Comparison of ENCODE assay signal across 11 cellular contexts in genomic region chr21:43825936-43826622, GRCh38. TPM values are rescaled to one million over a fixed set of nuclear protein-coding genes. Genes with fewer than 3 reads are reported as not detected.
DNase-seq lines count a peak whose midpoint lies in the region; ATAC-seq, FAIRE-seq and TF ChIP-seq lines count a peak whose summit lies in the region.
"Had no signal": no experiment of that assay in that cellular context is flagged by ENCODE, and none has a peak within 500 bp of the region (broad histone marks: within the 10 kb centered on the region; RNA-seq: fewer than 3 reads in every experiment).

No MANE protein-coding gene starts in this region.

- no peaks in the 10 kb centered on the region for H3K36me3 ChIP-seq in bronchial epithelial cell (ENCODE audit: control insufficient read depth, insufficient read depth, low read length)

- no peaks in the 10 kb centered on the region for H3K36me3 Mint-ChIP-seq in CD14-positive monocyte
- H3K36me3 Mint-ChIP-seq in neural crest cell (ENCODE audit: low read depth): no peaks in the 10 kb centered on the region

- peaks cover 33% of the 10 kb centered on the region for H3K4me1 Mint-ChIP-seq in CD14-positive monocyte
- H3K4me1 Mint-ChIP-seq in neural crest cell: no peaks in the 10 kb centered on the region

- intact Hi-C loops in CD14-positive monocyte (cut with micrococcal nuclease): no loop called here

- peak overlapping the region in 2 of 7 donors; percentile 19 to 50 for H3K27ac Mint-ChIP-seq in CD14-positive monocyte
- H3K27ac Mint-ChIP-seq in neural crest cell (ENCODE audit: unreplicated experiment): no peak overlapping the region

- ATAC-seq in HG03135 (IDR thresholded peaks at IDR 0.05; ENCODE audit: unreplicated experiment): no peak
- ATAC-seq in GM18498 (IDR thresholded peaks at IDR 0.05; ENCODE audit: unreplicated experiment): no peak
- ATAC-seq in GM21529 (IDR thresholded peaks at IDR 0.05; ENCODE audit: unreplicated experiment): no peak

- H3K27me3 Mint-ChIP-seq in CD14-positive monocyte (ENCODE audit: low read depth in 3 of 3) (peaks cover 3 to 14% (median 9%) of the 10 kb centered on the region in 3 donors), neural crest cell (ENCODE audit: low read depth) (no peaks in the 10 kb centered on the region)

- H3K9me3 Mint-ChIP-seq in CD14-positive monocyte (peaks cover 0 to 3% (median 0%) of the 10 kb centered on the region in 7 donors), neural crest cell (no peaks in the 10 kb centered on the region)

- peak overlapping the region in 1 of 2 donors; percentile 57 for H3K4me3 Mint-ChIP-seq in CD14-positive monocyte
- no peak overlapping the region for H3K4me3 Mint-ChIP-seq in neural crest cell

- peaks cover 4% of the 10 kb centered on the region for H3K27me3 ChIP-seq in bronchial epithelial cell (ENCODE audit: control insufficient read depth, insufficient read depth, low read length)

- DNase-seq in CD14-positive monocyte (ENCODE audit: low spot score) (no peak), NCI-H2029 (lab: John Stamatoyannopoulos, UW) (peak; percentile 66), bronchial epithelial cell (ENCODE audit: low read depth) (no peak), neural crest cell (ENCODE audit: low read depth, low spot score) (no peak), anterior cingulate cortex (lab: John Stamatoyannopoulos, UW) (no peak)
- DNase-seq: activated effector memory CD4-positive, alpha-beta T cell treated with Interleukin-2 at 50 U/mL for 16 hours; Caco-2; T-helper 2 cell had no signal

- no peak for FAIRE-seq in bronchial epithelial cell (lab: Jason Lieb, UNC)

- no peak overlapping the region for H3K4me3 ChIP-seq in bronchial epithelial cell (ENCODE audit: low read depth, low read length)

- TF ChIP-seq CTCF in CD14-positive monocyte (IDR thresholded peaks at IDR 0.05) (peak; percentile 42), bronchial epithelial cell (IDR thresholded peaks at IDR 0.05; ENCODE audit: insufficient read depth, low read length, severe bottlenecking) (peak; percentile 18), neural crest cell (conservative IDR thresholded peaks at IDR 0.05) (peak; percentile 38)

RNA-seq across cellular contexts. Expression of gene RRP1, which starts 36.7 kb away (rescaled TPM):
- polyA plus RNA-seq in CD14-positive monocyte: 1 to 10 TPM; 2.7 to 4.6 TPM
- total RNA-seq in bronchial epithelial cell (27.1 and 34.5 TPM in 2 replicates), neural crest cell (49.0 and 49.4 TPM in 2 replicates)

RNA-seq across cellular contexts. Expression of gene AGPAT3, which starts 38.9 kb away (rescaled TPM):
- polyA plus RNA-seq in CD14-positive monocyte: 10 to 100 TPM; 24.9 to 26.2 TPM
- total RNA-seq in bronchial epithelial cell (40.5 and 47.5 TPM in 2 replicates), neural crest cell (37.3 and 40.3 TPM in 2 replicates)

RNA-seq across cellular contexts. Expression of gene CSTB, which starts 50.0 kb away (rescaled TPM):
- polyA plus RNA-seq in CD14-positive monocyte: 100 to 1,000 TPM; 115 to 120 TPM
- total RNA-seq in bronchial epithelial cell (31.3 and 139 TPM in 2 replicates), neural crest cell (37.1 and 40.9 TPM in 2 replicates)
